Comparison of ENCODE assay signal across 17 cellular contexts in genomic region chr2:88620015-88620414, GRCh38. TPM values are rescaled to one million over a fixed set of nuclear protein-coding genes. Genes with fewer than 3 reads are reported as not detected.
A peak's percentile ranks its signal among the peaks of the same experiment; 100 is the strongest.
DNase-seq lines count a peak whose midpoint lies in the region; ATAC-seq and TF ChIP-seq lines count a peak whose summit lies in the region.
"Had no signal": no experiment of that assay in that cellular context is flagged by ENCODE, and none has a peak within 500 bp of the region (broad histone marks: within the 10 kb centered on the region; RNA-seq: fewer than 3 reads in every experiment).

No MANE protein-coding gene starts in this region.

- no peak for TF ChIP-seq CTCF in DOHH2 (IDR thresholded peaks at IDR 0.05; ENCODE audit: low read depth, low read length, poor library complexity, severe bottlenecking)
- no peak for TF ChIP-seq CTCF in SU-DHL-6 (IDR thresholded peaks at IDR 0.05; ENCODE audit: insufficient read depth, low read length, poor library complexity, severe bottlenecking)
- no peak for TF ChIP-seq CTCF in glutamatergic neuron (IDR thresholded peaks at IDR 0.05; ENCODE audit: partially characterized antibody, unreplicated experiment)

- H3K79me2 ChIP-seq in DOHH2 (ENCODE audit: control insufficient read depth, low read length) (peaks cover 100% of the 10 kb centered on the region), SU-DHL-6 (ENCODE audit: insufficient read depth, low read length) (peaks cover 100% of the 10 kb centered on the region)

- H3K9me3 Mint-ChIP-seq in glutamatergic neuron (ENCODE audit: unreplicated experiment): no peaks in the 10 kb centered on the region
- H3K9me3 Mint-ChIP-seq in stimulated activated effector memory CD8-positive, alpha-beta T cell treated with anti-CD3 and anti-CD28 coated beads, Interleukin-12 subunit alpha, Interleukin-12 subunit beta, amount 100 ng/mL, for 72 hours: no peaks in the 10 kb centered on the region
- H3K9me3 Mint-ChIP-seq: CD4-positive, alpha-beta T cell had no signal

- H3K4me2 ChIP-seq in DOHH2 (ENCODE audit: low read length) (peak overlapping the region; percentile 87), SU-DHL-6 (ENCODE audit: low read depth, low read length, poor library complexity, severe bottlenecking) (peak overlapping the region; percentile 88)
- H3K4me2 ChIP-seq: PC-9 had no signal

- H3K4me1 ChIP-seq in DOHH2 (ENCODE audit: control insufficient read depth, low read length): peaks cover 98% of the 10 kb centered on the region

- ATAC-seq in stimulated activated effector memory CD8-positive, alpha-beta T cell treated with anti-CD3 and anti-CD28 coated beads, Interleukin-12 subunit alpha, Interleukin-12 subunit beta, amount 100 ng/mL, for 72 hours: no peak
- ATAC-seq in HG02798 (IDR thresholded peaks at IDR 0.05; ENCODE audit: poor library complexity, unreplicated experiment): no peak
- no peak for ATAC-seq in GM18517 (IDR thresholded peaks at IDR 0.05; ENCODE audit: unreplicated experiment)

- peaks cover 17% of the 10 kb centered on the region for H3K4me1 Mint-ChIP-seq in glutamatergic neuron (ENCODE audit: low read depth, unreplicated experiment)
- peaks cover 22% of the 10 kb centered on the region for H3K4me1 Mint-ChIP-seq in stimulated activated effector memory CD8-positive, alpha-beta T cell treated with anti-CD3 and anti-CD28 coated beads, Interleukin-12 subunit alpha, Interleukin-12 subunit beta, amount 100 ng/mL, for 72 hours

- H2AFZ ChIP-seq in SU-DHL-6 (ENCODE audit: low read depth, low read length, severe bottlenecking): no peak overlapping the region
- H2AFZ ChIP-seq: PC-9 had no signal

- H3K27ac Mint-ChIP-seq in glutamatergic neuron (ENCODE audit: unreplicated experiment): no peak overlapping the region
- H3K27ac Mint-ChIP-seq in stimulated activated effector memory CD8-positive, alpha-beta T cell treated with anti-CD3 and anti-CD28 coated beads, Interleukin-12 subunit alpha, Interleukin-12 subunit beta, amount 100 ng/mL, for 72 hours: peak overlapping the region; percentile 15
- H3K27ac Mint-ChIP-seq: CD4-positive, alpha-beta T cell had no signal

- H3K4me3 ChIP-seq in DOHH2 (ENCODE audit: low read length) (peak overlapping the region; percentile 46), SU-DHL-6 (ENCODE audit: insufficient read depth, low read length, poor library complexity, severe bottlenecking) (no peak overlapping the region)
- H3K4me3 ChIP-seq: PC-9 had no signal

- no peaks in the 10 kb centered on the region for H3K36me3 Mint-ChIP-seq in glutamatergic neuron (ENCODE audit: unreplicated experiment)
- H3K36me3 Mint-ChIP-seq in stimulated activated effector memory CD8-positive, alpha-beta T cell treated with anti-CD3 and anti-CD28 coated beads, Interleukin-12 subunit alpha, Interleukin-12 subunit beta, amount 100 ng/mL, for 72 hours: peaks cover 6% of the 10 kb centered on the region

- no peaks in the 10 kb centered on the region for H3K9me3 ChIP-seq in DOHH2 (ENCODE audit: control insufficient read depth, insufficient read depth, low read length)
- H3K9me3 ChIP-seq in SU-DHL-6 (ENCODE audit: insufficient read depth, low read length): no peaks in the 10 kb centered on the region

- H3K27me3 ChIP-seq in DOHH2 (ENCODE audit: control insufficient read depth, low read length) (no peaks in the 10 kb centered on the region), SU-DHL-6 (ENCODE audit: low read length) (no peaks in the 10 kb centered on the region)

- no peaks in the 10 kb centered on the region for H3K27me3 Mint-ChIP-seq in glutamatergic neuron (ENCODE audit: unreplicated experiment)
- H3K27me3 Mint-ChIP-seq: CD4-positive, alpha-beta T cell had no signal

- H3K9ac ChIP-seq in SU-DHL-6 (ENCODE audit: low read length): 0 out of 2 replicates have a peak overlapping the region, but pooled peaks have one; percentile 19

- peaks cover 84% of the 10 kb centered on the region for H3K36me3 ChIP-seq in DOHH2 (ENCODE audit: control insufficient read depth, low read length)
- H3K36me3 ChIP-seq in SU-DHL-6 (ENCODE audit: low read length): no peaks in the 10 kb centered on the region

- H3K27ac ChIP-seq in DOHH2 (ENCODE audit: low read depth, low read length) (peak overlapping the region; percentile 82), SU-DHL-6 (ENCODE audit: low read depth, low read length) (peak overlapping the region; percentile 68)
- H3K27ac ChIP-seq: HL-60, PC-9 had no signal

- H4K20me1 ChIP-seq in DOHH2 (ENCODE audit: control insufficient read depth, insufficient read depth, low read depth, low read length) (0 out of 2 replicates have a peak, but pooled peaks cover 3% of the 10 kb centered on the region), SU-DHL-6 (ENCODE audit: low read depth, low read length) (no peaks in the 10 kb centered on the region)

- H3K9me2 ChIP-seq in DOHH2 (replicated peaks; ENCODE audit: control insufficient read depth, low read length) (no peaks in the 10 kb centered on the region), SU-DHL-6 (replicated peaks; ENCODE audit: insufficient read depth, low read length) (no peaks in the 10 kb centered on the region)

- H3F3A ChIP-seq in DOHH2 (ENCODE audit: control insufficient read depth, insufficient read depth): peaks cover 9% of the 10 kb centered on the region; the same call in 1 of the 2 replicates
- no peaks in the 10 kb centered on the region for H3F3A ChIP-seq in SU-DHL-6 (ENCODE audit: insufficient read depth)

- DNase-seq in glutamatergic neuron: no peak
- no peak for DNase-seq in stimulated activated effector memory CD8-positive, alpha-beta T cell treated with anti-CD3 and anti-CD28 coated beads, Interleukin-12 subunit alpha, Interleukin-12 subunit beta, amount 100 ng/mL, for 72 hours (ENCODE audit: low spot score in 2 of 2)
- DNase-seq in hepatic stellate cell (ENCODE audit: low spot score): no peak
- DNase-seq: AML-193; Calu3; CD4-positive, alpha-beta T cell; DMS79; KBM-7; NCI-H1092; NCI-H345; NCI-H69; PC-9 had no signal

- H3K4me3 Mint-ChIP-seq in glutamatergic neuron (ENCODE audit: unreplicated experiment): peak overlapping the region; percentile 50
- H3K4me3 Mint-ChIP-seq in stimulated activated effector memory CD8-positive, alpha-beta T cell treated with anti-CD3 and anti-CD28 coated beads, Interleukin-12 subunit alpha, Interleukin-12 subunit beta, amount 100 ng/mL, for 72 hours: no peak overlapping the region
- H3K4me3 Mint-ChIP-seq: CD4-positive, alpha-beta T cell had no signal

RNA-seq across cellular contexts. Expression of gene EIF2AK3, which starts 7.2 kb away (rescaled TPM):
- total RNA-seq in glutamatergic neuron (ENCODE audit: unreplicated experiment): 129 TPM
